In the genomic region with DNA sequence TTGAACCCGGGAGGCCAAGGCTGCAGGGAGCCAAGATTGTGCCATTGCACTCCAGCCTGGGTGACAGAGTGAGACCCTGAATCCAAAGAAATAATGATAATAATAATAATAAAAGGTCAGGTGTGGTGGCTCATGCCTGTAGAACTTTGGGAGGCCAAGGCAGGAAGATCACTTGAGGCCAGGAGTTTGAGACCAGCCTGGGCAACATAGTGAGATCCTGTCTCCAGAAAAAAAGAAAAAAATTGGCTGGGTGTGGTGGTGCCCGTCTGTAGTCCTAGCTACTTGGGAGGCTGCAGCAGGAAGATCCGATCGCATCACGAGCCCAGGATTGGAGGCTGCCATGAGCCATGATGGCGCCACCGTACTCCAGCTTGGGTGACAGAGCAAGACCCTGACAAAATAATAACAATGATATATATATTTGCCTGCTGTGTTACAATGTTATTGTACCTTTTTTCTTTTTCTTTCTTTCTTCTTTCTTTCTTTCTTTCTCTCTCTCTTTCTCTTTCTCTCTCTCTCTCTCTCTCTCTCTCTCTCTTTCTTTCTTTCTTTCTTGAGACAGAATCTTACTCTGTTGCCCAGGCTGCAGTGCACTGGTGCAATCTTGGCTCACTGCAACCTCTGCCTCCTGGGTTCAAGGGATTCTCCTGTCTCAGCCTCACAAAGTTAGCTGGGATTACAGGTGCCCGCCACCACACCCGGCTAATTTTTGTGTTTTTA, we compare ENCODE assay signal across 12 cellular contexts. TPM values are rescaled to one million over a fixed set of nuclear protein-coding genes. Genes with fewer than 3 reads are reported as not detected.
DNase-seq lines count a peak whose midpoint lies in the region; ATAC-seq, FAIRE-seq and TF ChIP-seq lines count a peak whose summit lies in the region.
"Not testable (repeated sequence)": the region's sequence is repeated elsewhere in the genome, so short reads cannot be mapped to it uniquely, and the experiment has no call there.
"Had no signal": no experiment of that assay in that cellular context is flagged by ENCODE, and none has a peak within 500 bp of the region (broad histone marks: within the 10 kb centered on the region; RNA-seq: fewer than 3 reads in every experiment).

No MANE protein-coding gene starts in this region.

- not testable (repeated sequence) for H3K4me3 Mint-ChIP-seq in chondrocyte (ENCODE audit: unreplicated experiment); natural killer cell treated with Interleukin-12 subunit alpha and Interleukin-12 subunit beta and Interleukin-15 and Interleukin-18, amount 100 ng/mL, for 72 hours; stimulated activated memory B cell treated with anti-CD40 and anti-IgM and Interleukin-4, amounts not matched to agents 10 μg/mL and 1 μg/mL and 100 μg/mL, for 72 hours

- H3K27ac Mint-ChIP-seq in chondrocyte (ENCODE audit: unreplicated experiment): not testable (repeated sequence)
- peak overlapping the region; percentile 19 to 36 for H3K27ac Mint-ChIP-seq in natural killer cell treated with Interleukin-12 subunit alpha and Interleukin-12 subunit beta and Interleukin-15 and Interleukin-18, amount 100 ng/mL, for 72 hours
- peak overlapping the region; percentile 17 for H3K27ac Mint-ChIP-seq in stimulated activated memory B cell treated with anti-CD40 and anti-IgM and Interleukin-4, amounts not matched to agents 10 μg/mL and 1 μg/mL and 100 μg/mL, for 72 hours

- not testable (repeated sequence) for H3K36me3 Mint-ChIP-seq in chondrocyte (ENCODE audit: low read depth); natural killer cell treated with Interleukin-12 subunit alpha and Interleukin-12 subunit beta and Interleukin-15 and Interleukin-18, amount 100 ng/mL, for 72 hours; stimulated activated memory B cell treated with anti-CD40 and anti-IgM and Interleukin-4, amounts not matched to agents 10 μg/mL and 1 μg/mL and 100 μg/mL, for 72 hours

- H3K4me1 ChIP-seq in BE2C (peaks cover 38% of the 10 kb centered on the region), cardiac muscle cell (ENCODE audit: low read depth) (peaks cover 26% of the 10 kb centered on the region), kidney (ENCODE audit: control insufficient read depth in 1 of 2, insufficient read depth in 1 of 2, low read depth in 1 of 2, low read length in 2 of 2) (peaks cover 9 to 32% of the 10 kb centered on the region in 2 donors)

- peaks cover 73% of the 10 kb centered on the region for H3K36me3 ChIP-seq in BE2C
- H3K36me3 ChIP-seq in cardiac muscle cell; kidney (ENCODE audit: control insufficient read depth in 1 of 2, insufficient read depth in 2 of 2, low read length in 2 of 2): not testable (repeated sequence)

- H3K27me3 ChIP-seq in BE2C: not testable (repeated sequence)
- H3K27me3 ChIP-seq in cardiac muscle cell: peaks cover 25% of the 10 kb centered on the region

- H3K27me3 Mint-ChIP-seq in chondrocyte (ENCODE audit: low read depth); natural killer cell treated with Interleukin-12 subunit alpha and Interleukin-12 subunit beta and Interleukin-15 and Interleukin-18, amount 100 ng/mL, for 72 hours: not testable (repeated sequence)
- H3K27me3 Mint-ChIP-seq in stimulated activated memory B cell treated with anti-CD40 and anti-IgM and Interleukin-4, amounts not matched to agents 10 μg/mL and 1 μg/mL and 100 μg/mL, for 72 hours: peaks cover 33% of the 10 kb centered on the region

- H3K27ac ChIP-seq in RWPE1 (peak overlapping the region; percentile 99), cardiac muscle cell (peak overlapping the region; percentile 80)
- H3K27ac ChIP-seq in kidney (ENCODE audit: low read depth in 2 of 2, low read length in 2 of 2): not testable (repeated sequence)

- intact Hi-C loops in kidney (cut with DNase I): not testable (repeated sequence)

- not testable (repeated sequence) for DNase-seq in BE2C; RWPE1 (ENCODE audit: low spot score); cardiac muscle cell (ENCODE audit: low read depth in 1 of 2, low spot score in 1 of 2); natural killer cell treated with Interleukin-12 subunit alpha and Interleukin-12 subunit beta and Interleukin-15 and Interleukin-18, amount 100 ng/mL, for 72 hours (ENCODE audit: low spot score)
- peak; percentile 22 for DNase-seq in chondrocyte (ENCODE audit: low spot score)
- DNase-seq in kidney: peak; percentile 31

- H3K9me3 Mint-ChIP-seq in chondrocyte (ENCODE audit: low read depth); natural killer cell treated with Interleukin-12 subunit alpha and Interleukin-12 subunit beta and Interleukin-15 and Interleukin-18, amount 100 ng/mL, for 72 hours; stimulated activated memory B cell treated with anti-CD40 and anti-IgM and Interleukin-4, amounts not matched to agents 10 μg/mL and 1 μg/mL and 100 μg/mL, for 72 hours: not testable (repeated sequence)

- POLR2A ChIA-PET in RWPE1 (lab: Yijun Ruan, JAX; ENCODE audit: low non-redundant PET): not testable (repeated sequence)

- ATAC-seq in natural killer cell treated with Interleukin-12 subunit alpha and Interleukin-12 subunit beta and Interleukin-15 and Interleukin-18, amount 100 ng/mL, for 72 hours; stimulated activated memory B cell treated with anti-CD40 and anti-IgM and Interleukin-4, amounts not matched to agents 10 μg/mL and 1 μg/mL and 100 μg/mL, for 72 hours: not testable (repeated sequence)

- H3K9me3 ChIP-seq in BE2C; cardiac muscle cell (ENCODE audit: low read depth); kidney (ENCODE audit: control insufficient read depth in 1 of 2, low read length in 2 of 2): not testable (repeated sequence)

- CTCF ChIA-PET in RWPE1 (lab: Yijun Ruan, JAX): interaction anchor here (0.6 to 2.7 kb wide), 2 partner anchors 11 to 218 kb away, joined by 5 to 7 read pairs; no protein-coding TSS in a partner anchor

- not testable (repeated sequence) for H3K9ac ChIP-seq in kidney (ENCODE audit: low read length in 2 of 2)

- not testable (repeated sequence) for FAIRE-seq in kidney (lab: Jason Lieb, UNC)

- peaks cover 23% of the 10 kb centered on the region for H3K4me1 Mint-ChIP-seq in chondrocyte (ENCODE audit: low read depth)
- H3K4me1 Mint-ChIP-seq in natural killer cell treated with Interleukin-12 subunit alpha and Interleukin-12 subunit beta and Interleukin-15 and Interleukin-18, amount 100 ng/mL, for 72 hours (ENCODE audit: low read depth in 2 of 2): peaks cover 5 to 10% of the 10 kb centered on the region in 2 donors
- peaks cover 46% of the 10 kb centered on the region for H3K4me1 Mint-ChIP-seq in stimulated activated memory B cell treated with anti-CD40 and anti-IgM and Interleukin-4, amounts not matched to agents 10 μg/mL and 1 μg/mL and 100 μg/mL, for 72 hours

- H3K4me3 ChIP-seq in BE2C (ENCODE audit: low read depth, low read length): peak overlapping the region; percentile 84; the same call in 1 of the 2 replicates
- H3K4me3 ChIP-seq in cardiac muscle cell; kidney (ENCODE audit: low read length in 2 of 2): not testable (repeated sequence)

- not testable (repeated sequence) for TF ChIP-seq CTCF in BE2C (IDR thresholded peaks at IDR 0.05; ENCODE audit: low read depth, low read length); RWPE1 (conservative IDR thresholded peaks at IDR 0.05; ENCODE audit: low read depth); chondrocyte (IDR thresholded peaks at IDR 0.05); cardiac muscle cell (IDR thresholded peaks at IDR 0.05; ENCODE audit: low read depth, low read length); kidney (IDR thresholded peaks at IDR 0.05; ENCODE audit: borderline replicate concordance, extremely low read depth, insufficient read depth)

RNA-seq across cellular contexts. Expression of a gene that starts 3.7 kb away (rescaled TPM):
- 160 TPM for polyA plus RNA-seq in BE2C (2012; ENCODE audit: insufficient read depth, insufficient read length, low read depth)
- 0.48 to 5.4 TPM (median 4.6 TPM) in 3 replicates for total RNA-seq in chondrocyte
- total RNA-seq in cardiac muscle cell: 7.4 and 10.3 TPM in 2 replicates
- 3.5 and 11.9 TPM in 2 replicates for polyA plus RNA-seq in cardiac muscle cell
- total RNA-seq in kidney: 12.6 TPM
- 6.7 TPM for polyA plus RNA-seq in kidney (ENCODE audit: insufficient read depth, low read depth, low replicate concordance)
- 1 to 10 TPM; 1.0 to 2.9 TPM for total RNA-seq in natural killer cell treated with Interleukin-12 subunit alpha and Interleukin-12 subunit beta and Interleukin-15 and Interleukin-18, amount 100 ng/mL, for 72 hours
- total RNA-seq: CD4-positive, alpha-beta T cell; CD8-positive, alpha-beta memory T cell had no signal
- polyA plus RNA-seq: CD14-positive monocyte, GM12878 had no signal

RNA-seq across cellular contexts. Expression of a gene that starts 6.0 kb away (rescaled TPM):
- polyA plus RNA-seq in BE2C (2012; ENCODE audit: insufficient read depth, insufficient read length, low read depth): 44.2 TPM
- total RNA-seq in chondrocyte: 0.55 to 1.0 TPM (median 0.92 TPM) in 3 replicates
- 7.3 and 7.7 TPM in 2 replicates for total RNA-seq in cardiac muscle cell
- 13.3 and 14.4 TPM in 2 replicates for polyA plus RNA-seq in cardiac muscle cell
- 2.2 TPM for total RNA-seq in kidney
- not detected for polyA plus RNA-seq in kidney (ENCODE audit: insufficient read depth, low read depth, low replicate concordance)
- under 1 TPM in 1 of 2 donors, not detected in 1; 0.78 TPM for total RNA-seq in natural killer cell treated with Interleukin-12 subunit alpha and Interleukin-12 subunit beta and Interleukin-15 and Interleukin-18, amount 100 ng/mL, for 72 hours
- total RNA-seq: CD4-positive, alpha-beta T cell had no signal
- polyA plus RNA-seq: CD14-positive monocyte had no signal

RNA-seq across cellular contexts. Expression of a gene that starts 32.6 kb away (rescaled TPM):
- 4.0 TPM for polyA plus RNA-seq in BE2C (2012; ENCODE audit: insufficient read depth, insufficient read length, low read depth)
- 4.7 to 5.4 TPM (median 4.9 TPM) in 3 replicates for total RNA-seq in chondrocyte
- total RNA-seq in cardiac muscle cell: 6.8 and 18.7 TPM in 2 replicates
- 8.7 and 9.5 TPM in 2 replicates for polyA plus RNA-seq in cardiac muscle cell
- total RNA-seq in kidney: 58.6 TPM
- 6.8 TPM for polyA plus RNA-seq in kidney (ENCODE audit: insufficient read depth, low read depth, low replicate concordance)
- total RNA-seq in natural killer cell treated with Interleukin-12 subunit alpha and Interleukin-12 subunit beta and Interleukin-15 and Interleukin-18, amount 100 ng/mL, for 72 hours: 100 to 1,000 TPM; 156 to 234 TPM

RNA-seq across cellular contexts. Expression of a gene that starts 51.9 kb away (rescaled TPM):
- not detected for polyA plus RNA-seq in BE2C (2012; ENCODE audit: insufficient read depth, insufficient read length, low read depth)
- total RNA-seq in chondrocyte (1.5 to 3.0 TPM (median 2.8 TPM) in 3 replicates), cardiac muscle cell (0.11 and 1.0 TPM in 2 replicates), kidney (28.6 TPM)
- polyA plus RNA-seq in cardiac muscle cell (0.27 and 0.88 TPM in 2 replicates), kidney (ENCODE audit: insufficient read depth, low read depth, low replicate concordance) (6.5 TPM)
- total RNA-seq in natural killer cell treated with Interleukin-12 subunit alpha and Interleukin-12 subunit beta and Interleukin-15 and Interleukin-18, amount 100 ng/mL, for 72 hours: under 1 TPM in 1 of 2 donors, not detected in 1; 0.62 TPM
- total RNA-seq: H1 had no signal
